In genomic region chr12:108145011-108145410, GRCh38 we compare ENCODE assay signal across 33 cellular contexts. TPM values are rescaled to one million over a fixed set of nuclear protein-coding genes. Genes with fewer than 3 reads are reported as not detected.
"Had no signal": no experiment of that assay in that cellular context is flagged by ENCODE, and none has a peak within 500 bp of the region (broad histone marks: within the 10 kb centered on the region; RNA-seq: fewer than 3 reads in every experiment).

No MANE protein-coding gene starts in this region.

- H3K36me3 ChIP-seq: adrenal gland, colonic mucosa, esophagus squamous epithelium had no signal

- H3K4me3 ChIP-seq: adrenal gland, body of pancreas, colonic mucosa, esophagus squamous epithelium had no signal

- H3K9me3 Mint-ChIP-seq: activated B cell treated with CpG ODN at 0.5 μM for 24 hours; activated CD8-positive, alpha-beta T cell treated with anti-CD3 and anti-CD28 coated beads for 36 hours; activated naive CD4-positive, alpha-beta T cell treated with anti-CD3 and anti-CD28 coated beads for 36 hours; activated naive CD4-positive, alpha-beta T cell treated with anti-CD3 and anti-CD28 coated beads, Interleukin-2, amount 50 U/mL, for 24 hours; activated naive CD8-positive, alpha-beta T cell treated with anti-CD3 and anti-CD28 coated beads for 36 hours; activated naive CD8-positive, alpha-beta T cell treated with anti-CD3 and anti-CD28 coated beads, Interleukin-2, amount 50 U/mL, for 24 hours; activated T-cell treated with anti-CD3 and anti-CD28 coated beads, Interleukin-2, amount 50 U/mL, for 4 hours; activated T-helper 17 cell treated with anti-CD3 and anti-CD28 coated beads, Interleukin-2, amount 50 U/mL, for 72 hours; T-helper 2 cell treated with Interferon-gamma antibody and Interleukin-4, amounts not matched to agents 5 μg/mL and 100 μg/mL, for 36 hours had no signal

- ATAC-seq: activated CD4-positive, CD25-positive, alpha-beta regulatory T cell treated with anti-CD3 and anti-CD28 coated beads, Interleukin-2, amount 50 U/mL, for 24 hours; activated CD8-positive, alpha-beta T cell treated with anti-CD3 and anti-CD28 coated beads for 36 hours; activated naive CD8-positive, alpha-beta T cell treated with anti-CD3 and anti-CD28 coated beads, Interleukin-2, amount 50 U/mL, for 24 hours; activated T-cell treated with anti-CD3 and anti-CD28 coated beads, Interleukin-2, amount 50 U/mL, for 4 hours; activated T-helper 17 cell treated with anti-CD3 and anti-CD28 coated beads, Interleukin-2, amount 50 U/mL, for 72 hours; body of pancreas; T-helper 17 cell had no signal

- DNase-seq: activated B cell treated with CpG ODN at 0.5 μM for 24 hours; activated CD4-positive, alpha-beta T cell treated with anti-CD3 and anti-CD28 coated beads for 48 hours; activated CD4-positive, alpha-beta T cell treated with anti-CD3 and anti-CD28 coated beads, Interleukin-2, amount 50 U/mL, for 1 hour; activated CD4-positive, alpha-beta T cell treated with anti-CD3 and anti-CD28 coated beads, Interleukin-2, amount 50 U/mL, for 48 hours; activated CD8-positive, alpha-beta memory T cell treated with anti-CD3 and anti-CD28 coated beads for 24 hours; activated CD8-positive, alpha-beta T cell treated with anti-CD3 and anti-CD28 coated beads for 36 hours; activated effector memory CD4-positive, alpha-beta T cell treated with anti-CD3 and anti-CD28 coated beads, Interleukin-2, amount 50 U/mL, for 16 hours; activated naive CD4-positive, alpha-beta T cell treated with anti-CD3 and anti-CD28 coated beads for 36 hours; activated naive CD8-positive, alpha-beta T cell treated with anti-CD3 and anti-CD28 coated beads for 36 hours; activated naive CD8-positive, alpha-beta T cell treated with anti-CD3 and anti-CD28 coated beads, Interleukin-2, amount 50 U/mL, for 24 hours; activated T-cell treated with anti-CD3 and anti-CD28 coated beads, Interleukin-2, amount 50 U/mL, for 4 hours; adrenal gland; amygdala; aorta; body of pancreas; central memory CD4-positive, alpha-beta T cell; cerebellar nuclear complex; colonic mucosa; effector CD8-positive, alpha-beta T cell; esophagus squamous epithelium; T-helper 1 cell; T-helper 17 cell; T1000 had no signal

- H3K9me3 ChIP-seq: adrenal gland, body of pancreas, colonic mucosa, esophagus squamous epithelium had no signal

- H3K4me1 ChIP-seq: adrenal gland, body of pancreas, colonic mucosa, esophagus squamous epithelium had no signal

- H3K36me3 Mint-ChIP-seq: activated naive CD4-positive, alpha-beta T cell treated with anti-CD3 and anti-CD28 coated beads, Interleukin-2, amount 50 U/mL, for 24 hours; activated naive CD8-positive, alpha-beta T cell treated with anti-CD3 and anti-CD28 coated beads for 36 hours had no signal

- H3K4me3 Mint-ChIP-seq: activated B cell treated with CpG ODN at 0.5 μM for 24 hours; activated CD8-positive, alpha-beta T cell treated with anti-CD3 and anti-CD28 coated beads for 36 hours; activated naive CD4-positive, alpha-beta T cell treated with anti-CD3 and anti-CD28 coated beads for 36 hours; activated naive CD4-positive, alpha-beta T cell treated with anti-CD3 and anti-CD28 coated beads, Interleukin-2, amount 50 U/mL, for 24 hours; activated naive CD8-positive, alpha-beta T cell treated with anti-CD3 and anti-CD28 coated beads for 36 hours; activated naive CD8-positive, alpha-beta T cell treated with anti-CD3 and anti-CD28 coated beads, Interleukin-2, amount 50 U/mL, for 24 hours; activated T-cell treated with anti-CD3 and anti-CD28 coated beads, Interleukin-2, amount 50 U/mL, for 4 hours; activated T-helper 17 cell treated with anti-CD3 and anti-CD28 coated beads, Interleukin-2, amount 50 U/mL, for 72 hours; T-helper 17 cell; T-helper 2 cell treated with Interferon-gamma antibody and Interleukin-4, amounts not matched to agents 5 μg/mL and 100 μg/mL, for 36 hours had no signal

- H3K27ac Mint-ChIP-seq: activated B cell treated with CpG ODN at 0.5 μM for 24 hours; activated CD8-positive, alpha-beta T cell treated with anti-CD3 and anti-CD28 coated beads for 36 hours; activated naive CD4-positive, alpha-beta T cell treated with anti-CD3 and anti-CD28 coated beads for 36 hours; activated naive CD4-positive, alpha-beta T cell treated with anti-CD3 and anti-CD28 coated beads, Interleukin-2, amount 50 U/mL, for 24 hours; activated naive CD8-positive, alpha-beta T cell treated with anti-CD3 and anti-CD28 coated beads for 36 hours; activated naive CD8-positive, alpha-beta T cell treated with anti-CD3 and anti-CD28 coated beads, Interleukin-2, amount 50 U/mL, for 24 hours; activated T-helper 17 cell treated with anti-CD3 and anti-CD28 coated beads, Interleukin-2, amount 50 U/mL, for 72 hours; T-helper 17 cell; T-helper 2 cell treated with Interferon-gamma antibody and Interleukin-4, amounts not matched to agents 5 μg/mL and 100 μg/mL, for 36 hours had no signal

- H3K4me1 Mint-ChIP-seq: activated naive CD4-positive, alpha-beta T cell treated with anti-CD3 and anti-CD28 coated beads, Interleukin-2, amount 50 U/mL, for 24 hours; activated naive CD8-positive, alpha-beta T cell treated with anti-CD3 and anti-CD28 coated beads for 36 hours; activated naive CD8-positive, alpha-beta T cell treated with anti-CD3 and anti-CD28 coated beads, Interleukin-2, amount 50 U/mL, for 24 hours; activated T-helper 17 cell treated with anti-CD3 and anti-CD28 coated beads, Interleukin-2, amount 50 U/mL, for 72 hours; T-helper 17 cell had no signal

- H3K27ac ChIP-seq: adrenal gland, body of pancreas, colonic mucosa, epithelial cell of prostate, esophagus squamous epithelium, VCaP had no signal

- H3K27me3 ChIP-seq: adrenal gland, body of pancreas, colonic mucosa, esophagus squamous epithelium had no signal

RNA-seq across cellular contexts. Expression of gene WSCD2, which starts 15.9 kb away (rescaled TPM):
- total RNA-seq: activated CD8-positive, alpha-beta T cell treated with anti-CD3 and anti-CD28 coated beads for 36 hours; activated naive CD4-positive, alpha-beta T cell treated with anti-CD3 and anti-CD28 coated beads for 36 hours; activated naive CD8-positive, alpha-beta T cell treated with anti-CD3 and anti-CD28 coated beads for 36 hours; activated T-cell treated with anti-CD3 and anti-CD28 coated beads, Interleukin-2, amount 50 U/mL, for 4 hours; activated T-helper 17 cell treated with anti-CD3 and anti-CD28 coated beads, Interleukin-2, amount 50 U/mL, for 72 hours; dermis microvascular lymphatic vessel endothelial cell; endothelial cell of umbilical vein; fibroblast of lung; fibroblast of villous mesenchyme had no signal
- polyA plus RNA-seq: endothelial cell of umbilical vein, fibroblast of lung had no signal
